Comparison of ENCODE assay signal across 31 cellular contexts in the genomic region with DNA sequence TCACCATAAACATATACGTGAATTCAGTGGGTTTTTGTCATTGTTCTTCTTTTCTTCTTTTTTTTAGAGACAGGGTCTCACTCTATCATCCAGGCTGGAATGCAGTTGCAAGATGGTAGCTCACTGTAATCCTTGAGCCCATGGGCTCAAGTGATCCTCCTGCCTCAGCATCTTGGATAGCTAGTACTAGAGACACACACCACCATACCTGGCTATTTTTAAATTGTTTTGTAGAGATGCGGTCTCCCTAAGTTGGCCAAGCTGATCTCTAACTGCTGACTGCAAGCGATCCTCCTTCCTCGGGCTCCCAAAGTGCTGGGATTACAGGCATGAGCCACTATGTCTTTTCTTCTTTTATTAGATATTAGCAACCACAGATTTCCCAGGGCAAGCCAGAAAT.
"Had no signal": no experiment of that assay in that cellular context is flagged by ENCODE, and none has a peak within 500 bp of the region (broad histone marks: within the 10 kb centered on the region; RNA-seq: fewer than 3 reads in every experiment).

No MANE protein-coding gene starts in this region.

- H3K4me1 ChIP-seq: ascending aorta had no signal

- ATAC-seq: activated CD4-positive, alpha-beta T cell treated with anti-CD3 and anti-CD28 coated beads for 36 hours; activated CD4-positive, CD25-positive, alpha-beta regulatory T cell treated with anti-CD3 and anti-CD28 coated beads, Interleukin-2, amount 50 U/mL, for 24 hours; activated CD8-positive, alpha-beta memory T cell treated with anti-CD3 and anti-CD28 coated beads, Interleukin-2, amount 10 ng/mL, durations not matched to agents 7 days and 5 days; activated CD8-positive, alpha-beta T cell treated with anti-CD3 and anti-CD28 coated beads, Interleukin-2, amount 10 ng/mL, durations not matched to agents 7 days and 5 days; activated naive CD8-positive, alpha-beta T cell treated with anti-CD3 and anti-CD28 coated beads, Interleukin-2, amount 50 U/mL, for 24 hours; WTC11 had no signal

- H3K27me3 ChIP-seq: ascending aorta, cardiac muscle cell had no signal

- H3K9me3 ChIP-seq: ascending aorta had no signal

- H3K4me3 ChIP-seq: ascending aorta, cardiac muscle cell had no signal

- H3K27ac ChIP-seq: cardiac muscle cell, WERI-Rb-1 had no signal

- H3K36me3 ChIP-seq: ascending aorta, cardiac muscle cell, WERI-Rb-1 had no signal

- DNase-seq: activated CD4-positive, alpha-beta memory T cell treated with anti-CD3 and anti-CD28 coated beads, Interleukin-2, amount 10 ng/mL, durations not matched to agents 7 days and 5 days; activated CD4-positive, alpha-beta T cell treated with anti-CD3 and anti-CD28 coated beads for 1 hour; activated CD4-positive, alpha-beta T cell treated with anti-CD3 and anti-CD28 coated beads for 36 hours; activated CD4-positive, alpha-beta T cell treated with anti-CD3 and anti-CD28 coated beads for 48 hours; activated CD4-positive, alpha-beta T cell treated with anti-CD3 and anti-CD28 coated beads, Interleukin-2, amount 10 ng/mL, durations not matched to agents 7 days and 5 days; activated CD4-positive, alpha-beta T cell treated with anti-CD3 and anti-CD28 coated beads, Interleukin-2, amount 50 U/mL, for 48 hours; activated CD4-positive, CD25-positive, alpha-beta regulatory T cell; activated CD8-positive, alpha-beta memory T cell treated with anti-CD3 and anti-CD28 coated beads for 24 hours; activated CD8-positive, alpha-beta memory T cell treated with anti-CD3 and anti-CD28 coated beads, Interleukin-2, amount 10 ng/mL, durations not matched to agents 7 days and 5 days; activated CD8-positive, alpha-beta memory T cell treated with anti-CD3 and anti-CD28 coated beads, Interleukin-2, amount 50 U/mL, for 48 hours; activated CD8-positive, alpha-beta T cell treated with anti-CD3 and anti-CD28 coated beads, Interleukin-2, amount 10 ng/mL, durations not matched to agents 7 days and 5 days; activated effector memory CD4-positive, alpha-beta T cell treated with Interleukin-2 at 50 U/mL for 16 hours; activated gamma-delta T cell; activated naive CD4-positive, alpha-beta T cell treated with anti-CD3 and anti-CD28 coated beads, Interleukin-2, amount 10 ng/mL, durations not matched to agents 7 days and 5 days; activated naive CD4-positive, alpha-beta T cell treated with Interleukin-2 at 50 U/mL for 16 hours; activated naive CD8-positive, alpha-beta T cell treated with anti-CD3 and anti-CD28 coated beads, Interleukin-2, amount 10 ng/mL, durations not matched to agents 7 days and 5 days; activated naive CD8-positive, alpha-beta T cell treated with anti-CD3 and anti-CD28 coated beads, Interleukin-2, amount 50 U/mL, for 24 hours; activated T-cell treated with anti-CD3 and anti-CD28 coated beads, Interleukin-2, amount 50 U/mL, for 24 hours; activated T-cell treated with anti-CD3 and anti-CD28 coated beads, Interleukin-2, amount 50 U/mL, for 48 hours; amygdala; anterior cingulate cortex; central memory CD4-positive, alpha-beta T cell; SW 1271; T-helper 1 cell; T-helper 2 cell; T-helper 9 cell; WERI-Rb-1 had no signal
